ENCODE assay signal across 19 cellular contexts in the genomic region with DNA sequence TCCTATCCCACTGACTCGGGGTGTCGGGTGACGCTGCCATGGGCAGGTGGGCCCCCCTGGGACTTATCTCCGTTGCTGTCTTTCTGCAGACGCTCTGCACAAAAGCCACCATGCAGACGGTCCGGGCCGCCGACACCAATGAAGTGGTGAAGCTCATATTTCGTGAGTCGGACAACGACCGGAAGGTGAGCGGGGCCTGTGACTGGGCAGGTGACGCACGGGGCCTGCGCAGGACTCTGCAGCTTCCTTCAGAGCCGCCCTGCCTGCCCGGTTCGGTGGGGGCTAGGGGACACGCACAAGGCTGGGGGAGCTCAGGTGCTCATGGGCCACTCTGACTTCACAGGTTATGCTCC. TPM values are rescaled to one million over a fixed set of nuclear protein-coding genes. Genes with fewer than 3 reads are reported as not detected.
DNase-seq lines count a peak whose midpoint lies in the region; ATAC-seq and TF ChIP-seq lines count a peak whose summit lies in the region.
"Had no signal": no experiment of that assay in that cellular context is flagged by ENCODE, and none has a peak within 500 bp of the region (broad histone marks: within the 10 kb centered on the region; RNA-seq: fewer than 3 reads in every experiment).

No MANE protein-coding gene starts in this region.

- H3K27ac Mint-ChIP-seq in endodermal cell: peak overlapping the region; percentile 21
- H3K27ac Mint-ChIP-seq: CD4-positive, CD25-positive, alpha-beta regulatory T cell had no signal

- no peaks in the 10 kb centered on the region for H3K9me3 ChIP-seq in endodermal cell (ENCODE audit: control insufficient read depth, low read length)
- H3K9me3 ChIP-seq: BLaER1 treated with 17β-estradiol and CSF1 and Interleukin-3, amounts not matched to agents 10 nM and 100 nM; HAP-1 had no signal

- H3K27me3 ChIP-seq in endodermal cell (ENCODE audit: control insufficient read depth, insufficient read depth, low read length, poor library complexity, severe bottlenecking): no peaks in the 10 kb centered on the region
- H3K27me3 ChIP-seq: BLaER1 treated with 17β-estradiol and CSF1 and Interleukin-3, amounts not matched to agents 10 nM and 100 nM had no signal

- no peaks in the 10 kb centered on the region for H3K36me3 ChIP-seq in endodermal cell (ENCODE audit: control insufficient read depth, insufficient read depth, low read length)
- H3K36me3 ChIP-seq: HAP-1 had no signal

- WGBS in endodermal cell (ENCODE audit: insufficient coverage in 1 of 2, insufficient read length in 1 of 2), 2 experiments: 94 to 97% methylated on average over 21 of the region's 21 CpGs

- H3K9ac ChIP-seq in endodermal cell (ENCODE audit: extremely low read depth, low read length, poor library complexity, severe bottlenecking): no peak overlapping the region

- ATAC-seq in HG02885 (IDR thresholded peaks at IDR 0.05; ENCODE audit: poor library complexity, unreplicated experiment) (no peak), HG02571 (IDR thresholded peaks at IDR 0.05; ENCODE audit: unreplicated experiment) (no peak), HG03139 (IDR thresholded peaks at IDR 0.05; ENCODE audit: unreplicated experiment) (no peak)

- no peaks in the 10 kb centered on the region for H3K9me3 Mint-ChIP-seq in endodermal cell
- H3K9me3 Mint-ChIP-seq: CD4-positive, CD25-positive, alpha-beta regulatory T cell had no signal

- H3K27me3 Mint-ChIP-seq in endodermal cell (ENCODE audit: insufficient read depth): no peaks in the 10 kb centered on the region
- H3K27me3 Mint-ChIP-seq: CD4-positive, CD25-positive, alpha-beta regulatory T cell had no signal

- DNase-seq in NCI-H2171 treated with DMSO at 0.1 percent for 48 hours (lab: John Stamatoyannopoulos, UW) (peak; percentile 62), NCI-H2171 (lab: John Stamatoyannopoulos, UW) (no peak), NCI-H2107 (lab: John Stamatoyannopoulos, UW) (peak; percentile 41), endodermal cell (no peak)
- DNase-seq: AML-193; Calu3; CD4-positive, CD25-positive, alpha-beta regulatory T cell; DMS 273 treated with DMSO at 0.1 percent for 48 hours; EL; GOT3; IMR-90; KBM-7 had no signal

- TF ChIP-seq CTCF in endodermal cell (conservative IDR thresholded peaks at IDR 0.05): no peak

- H3K4me3 Mint-ChIP-seq in endodermal cell: no peak overlapping the region
- H3K4me3 Mint-ChIP-seq: CD4-positive, CD25-positive, alpha-beta regulatory T cell had no signal

- no peak overlapping the region for H3K27ac ChIP-seq in endodermal cell (ENCODE audit: low read depth, low read length)
- H3K27ac ChIP-seq: 22Rv1; BLaER1 treated with 17β-estradiol and CSF1 and Interleukin-3, amounts not matched to agents 10 nM and 100 nM had no signal

- peaks cover 12% of the 10 kb centered on the region for H3K4me1 Mint-ChIP-seq in endodermal cell

- peaks cover 16% of the 10 kb centered on the region for H3K36me3 Mint-ChIP-seq in endodermal cell (ENCODE audit: low read depth)

- no peak overlapping the region for H3K4me3 ChIP-seq in endodermal cell (ENCODE audit: low read length)
- H3K4me3 ChIP-seq: BLaER1 treated with 17β-estradiol and CSF1 and Interleukin-3, amounts not matched to agents 10 nM and 100 nM; HAP-1 had no signal

- peaks cover 10% of the 10 kb centered on the region for H3K4me1 ChIP-seq in endodermal cell (ENCODE audit: control insufficient read depth, insufficient read depth, low read length)

RNA-seq across cellular contexts. Expression of a gene that starts 36.5 kb away (rescaled TPM):
- under 1 TPM in 1 of 2 donors, not detected in 1; 0.31 TPM for total RNA-seq in endodermal cell
- polyA plus RNA-seq in endodermal cell (2013, experiment 1 of 2): 0.43 TPM
- 0.37 TPM for polyA plus RNA-seq in endodermal cell (2013, experiment 2 of 2)
- total RNA-seq: Calu3; CD4-positive, CD25-positive, alpha-beta regulatory T cell; HT-29; IMR-90 had no signal
- polyA plus RNA-seq: IMR-90 had no signal

Comparison
In these comparisons a context has a peak if more than half of its experiments do, and no peak if none do; other contexts are left out.
1. DNase-seq: peak in NCI-H2171 treated with DMSO at 0.1 percent for 48 hours (single experiment) and NCI-H2107 (single experiment); none in NCI-H2171 (single experiment) and endodermal cell (single experiment).